ENCODE assay signal across 8 cellular contexts in the genomic region with DNA sequence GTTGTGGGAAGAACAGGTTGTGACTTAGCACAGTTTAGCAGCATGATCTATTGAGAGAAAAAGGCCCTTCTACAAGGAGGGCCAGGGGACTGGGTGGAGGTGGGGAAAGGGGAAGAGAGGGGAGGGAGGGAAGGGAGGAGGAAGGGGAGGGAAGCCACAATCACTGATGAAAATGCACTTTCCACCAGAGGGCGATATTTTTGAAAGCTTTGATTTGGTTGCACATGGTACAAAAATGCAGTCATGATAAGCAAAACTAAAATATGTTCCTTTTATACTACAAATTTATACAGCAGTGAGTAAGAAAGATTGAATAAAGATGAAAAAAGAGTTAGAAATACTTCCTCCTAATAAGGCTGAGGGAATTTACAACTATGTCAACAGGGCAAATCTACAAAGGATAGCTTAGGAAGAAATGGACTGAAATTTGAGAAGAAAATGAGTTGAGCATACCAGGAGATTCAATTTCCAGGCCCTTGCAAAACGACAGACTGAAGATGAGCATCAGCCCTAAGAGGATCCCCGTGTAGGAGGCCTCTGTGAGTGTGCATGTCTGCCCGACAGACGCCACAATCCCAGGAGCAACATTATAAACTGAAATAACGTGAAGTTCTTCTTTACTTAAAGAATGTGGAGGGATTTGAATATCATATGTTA. TPM values are rescaled to one million over a fixed set of nuclear protein-coding genes. Genes with fewer than 3 reads are reported as not detected.
DNase-seq lines count a peak whose midpoint lies in the region; ATAC-seq and TF ChIP-seq lines count a peak whose summit lies in the region.

No MANE protein-coding gene starts in this region.

- H3K4me1 Mint-ChIP-seq in effector memory CD8-positive, alpha-beta T cell (ENCODE audit: low read depth in 2 of 2): peaks cover 3 to 5% of the 10 kb centered on the region in 2 donors
- peaks cover 18 to 19% of the 10 kb centered on the region in 2 donors for H3K4me1 Mint-ChIP-seq in natural killer cell

- intact Hi-C loops in natural killer cell (cut with micrococcal nuclease): loop anchor here (2.0 kb wide), 1 partner anchor 390 kb away; no protein-coding TSS in a partner anchor

- H3K36me3 Mint-ChIP-seq in effector memory CD8-positive, alpha-beta T cell (ENCODE audit: insufficient read depth): peaks cover 4% of the 10 kb centered on the region
- peaks cover 24% of the 10 kb centered on the region for H3K36me3 Mint-ChIP-seq in natural killer cell

- DNase-seq in Daoy (ENCODE audit: low read depth) (peak; percentile 48), OCI-M2 (lab: John Stamatoyannopoulos, UW; ENCODE audit: unreplicated experiment) (peak; percentile 2), natural killer cell (no peak)
- DNase-seq in effector memory CD8-positive, alpha-beta T cell: peak; percentile 31 to 38 (median 37)

- no peaks in the 10 kb centered on the region for H3K27me3 Mint-ChIP-seq in effector memory CD8-positive, alpha-beta T cell
- no peaks in the 10 kb centered on the region for H3K27me3 Mint-ChIP-seq in natural killer cell (ENCODE audit: low read depth in 2 of 2)

- no peak overlapping the region for H3K27ac ChIP-seq in 22Rv1

- H3K27ac Mint-ChIP-seq in effector memory CD8-positive, alpha-beta T cell: no peak overlapping the region
- peak overlapping the region in 1 of 2 donors; percentile 44 for H3K27ac Mint-ChIP-seq in natural killer cell

- TF ChIP-seq CTCF in 22Rv1 (IDR thresholded peaks at IDR 0.05) (peak; percentile 72), natural killer cell (IDR thresholded peaks at IDR 0.05) (peak; percentile 72)

- no peaks in the 10 kb centered on the region for H3K9me3 Mint-ChIP-seq in effector memory CD8-positive, alpha-beta T cell
- H3K9me3 Mint-ChIP-seq in natural killer cell: no peaks in the 10 kb centered on the region

- H3K4me3 Mint-ChIP-seq in effector memory CD8-positive, alpha-beta T cell: no peak overlapping the region
- H3K4me3 Mint-ChIP-seq in natural killer cell: no peak overlapping the region

- ATAC-seq in HG03520 (IDR thresholded peaks at IDR 0.05; ENCODE audit: unreplicated experiment) (peak; percentile 65), natural killer cell (peak in 2 of 3 donors; percentile 61 to 63), HG03442 (IDR thresholded peaks at IDR 0.05; ENCODE audit: unreplicated experiment) (no peak), GM18909 (IDR thresholded peaks at IDR 0.05; ENCODE audit: poor library complexity, unreplicated experiment) (no peak)
- peak; percentile 37 for ATAC-seq in effector memory CD8-positive, alpha-beta T cell (replicated peaks)

RNA-seq across cellular contexts. Expression of a gene that starts 17.2 kb away (rescaled TPM):
- 18.1 and 36.4 TPM in 2 replicates for total RNA-seq in Daoy (2014; rRNA removed; shearing (Covaris generic))
- 10 to 100 TPM; 28.3 to 42.2 (median 32.3) TPM for total RNA-seq in natural killer cell

RNA-seq across cellular contexts. Expression of a gene that starts 18.1 kb away (rescaled TPM):
- 169 and 195 TPM in 2 replicates for total RNA-seq in Daoy (2014; rRNA removed; shearing (Covaris generic))
- 100 to 1,000 TPM in 2 of 3 donors, 10 to 100 TPM in 1; 87.2 to 104 (median 102) TPM for total RNA-seq in natural killer cell

RNA-seq across cellular contexts. Expression of a gene that starts 41.3 kb away (rescaled TPM):
- total RNA-seq in Daoy (2014; rRNA removed; shearing (Covaris generic)): 1.8 and 2.6 TPM in 2 replicates
- 1 to 10 TPM; 1.1 to 2.0 (median 1.7) TPM for total RNA-seq in natural killer cell

Comparison
In these comparisons a context has a peak if more than half of its experiments do, and no peak if none do; other contexts are left out.
1. ATAC-seq: peak in HG03520 (single experiment), effector memory CD8-positive, alpha-beta T cell (single experiment) and natural killer cell (2 of 3); none in HG03442 (single experiment) and GM18909 (single experiment).